17 cellular contexts compared by ENCODE assay signal in the genomic region with DNA sequence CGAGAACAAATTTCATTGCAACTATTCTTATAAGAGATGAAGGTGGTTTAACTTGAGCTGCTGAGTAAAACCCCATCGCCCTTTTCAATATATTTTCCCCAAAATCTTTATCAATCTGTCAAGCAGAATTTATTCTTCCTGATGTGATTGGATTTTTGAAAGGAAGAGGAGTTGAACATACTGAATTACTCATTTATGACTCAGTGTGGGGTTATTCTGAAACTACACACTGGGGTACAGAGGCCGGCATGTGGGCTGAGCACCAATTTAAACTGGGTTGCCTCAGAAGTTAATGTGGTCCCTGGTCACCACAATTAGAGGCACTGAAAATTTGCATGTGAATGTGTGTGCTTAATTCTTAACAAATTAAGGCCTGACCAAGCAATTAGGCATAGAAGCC.
DNase-seq lines count a peak whose midpoint lies in the region; ATAC-seq, FAIRE-seq and TF ChIP-seq lines count a peak whose summit lies in the region.
"Had no signal": no experiment of that assay in that cellular context is flagged by ENCODE, and none has a peak within 500 bp of the region (broad histone marks: within the 10 kb centered on the region; RNA-seq: fewer than 3 reads in every experiment).

No MANE protein-coding gene starts in this region.

- POLR2A ChIA-PET in activated CD4-positive, alpha-beta memory T cell treated with anti-CD3 and anti-CD28 coated beads for 36 hours (lab: Charles Lee): no interaction called here
- POLR2A ChIA-PET in activated CD4-positive, alpha-beta memory T cell treated with anti-CD3 and anti-CD28 coated beads, Interleukin-2, amount 10 ng/mL, durations not matched to agents 7 days and 5 days (lab: Charles Lee): interaction anchor here (0.7 kb wide), 1 partner anchor 31 kb away, joined by 3 read pairs; no protein-coding TSS in a partner anchor

- CTCF ChIA-PET in activated CD4-positive, alpha-beta memory T cell treated with anti-CD3 and anti-CD28 coated beads for 36 hours (lab: Charles Lee): interaction anchor here (0.6 kb wide), 1 partner anchor 1140 kb away, joined by 3 read pairs; no protein-coding TSS in a partner anchor
- CTCF ChIA-PET in activated CD4-positive, alpha-beta memory T cell treated with anti-CD3 and anti-CD28 coated beads, Interleukin-2, amount 10 ng/mL, durations not matched to agents 7 days and 5 days (lab: Charles Lee): no interaction called here

- H3K4me3 Mint-ChIP-seq in activated CD4-positive, alpha-beta memory T cell treated with anti-CD3 and anti-CD28 coated beads for 36 hours: no peak overlapping the region
- H3K4me3 Mint-ChIP-seq in activated CD4-positive, alpha-beta memory T cell treated with anti-CD3 and anti-CD28 coated beads, Interleukin-2, amount 10 ng/mL, durations not matched to agents 7 days and 5 days: no peak overlapping the region
- no peak overlapping the region for H3K4me3 Mint-ChIP-seq in stimulated activated effector memory CD8-positive, alpha-beta T cell treated with anti-CD3 and anti-CD28 coated beads, Interleukin-12 subunit alpha, Interleukin-12 subunit beta, amount 100 ng/mL, for 72 hours
- H3K4me3 Mint-ChIP-seq: activated naive CD4-positive, alpha-beta T cell treated with anti-CD3 and anti-CD28 coated beads, Interleukin-2, amount 50 U/mL, for 24 hours; neural progenitor cell had no signal

- intact Hi-C loops in activated CD4-positive, alpha-beta memory T cell treated with anti-CD3 and anti-CD28 coated beads for 36 hours (cut with micrococcal nuclease): no loop called here
- intact Hi-C loops in pancreas (cut with DNase I): no loop called here

- no peaks in the 10 kb centered on the region for H3K4me1 ChIP-seq in pancreas
- H3K4me1 ChIP-seq: Caco-2 had no signal

- no peak for TF ChIP-seq CTCF in pancreas (IDR thresholded peaks at IDR 0.05)

- H3K4me3 ChIP-seq in pancreas: no peak overlapping the region
- H3K4me3 ChIP-seq: neural progenitor cell, skin epidermis had no signal

- no peaks in the 10 kb centered on the region for H3K36me3 ChIP-seq in pancreas
- H3K36me3 ChIP-seq: neural progenitor cell had no signal

- peaks cover 8% of the 10 kb centered on the region for H3K27me3 Mint-ChIP-seq in activated CD4-positive, alpha-beta memory T cell treated with anti-CD3 and anti-CD28 coated beads for 36 hours
- no peaks in the 10 kb centered on the region for H3K27me3 Mint-ChIP-seq in activated CD4-positive, alpha-beta memory T cell treated with anti-CD3 and anti-CD28 coated beads, Interleukin-2, amount 10 ng/mL, durations not matched to agents 7 days and 5 days

- no peaks in the 10 kb centered on the region for H3K4me1 Mint-ChIP-seq in activated CD4-positive, alpha-beta memory T cell treated with anti-CD3 and anti-CD28 coated beads for 36 hours (ENCODE audit: low read depth)
- no peaks in the 10 kb centered on the region for H3K4me1 Mint-ChIP-seq in activated CD4-positive, alpha-beta memory T cell treated with anti-CD3 and anti-CD28 coated beads, Interleukin-2, amount 10 ng/mL, durations not matched to agents 7 days and 5 days
- no peaks in the 10 kb centered on the region for H3K4me1 Mint-ChIP-seq in stimulated activated effector memory CD8-positive, alpha-beta T cell treated with anti-CD3 and anti-CD28 coated beads, Interleukin-12 subunit alpha, Interleukin-12 subunit beta, amount 100 ng/mL, for 72 hours
- H3K4me1 Mint-ChIP-seq: activated naive CD4-positive, alpha-beta T cell treated with anti-CD3 and anti-CD28 coated beads, Interleukin-2, amount 50 U/mL, for 24 hours had no signal

- no peak for FAIRE-seq in pancreas (lab: Jason Lieb, UNC)

- H3K27ac Mint-ChIP-seq in activated CD4-positive, alpha-beta memory T cell treated with anti-CD3 and anti-CD28 coated beads for 36 hours: no peak overlapping the region
- no peak overlapping the region for H3K27ac Mint-ChIP-seq in activated CD4-positive, alpha-beta memory T cell treated with anti-CD3 and anti-CD28 coated beads, Interleukin-2, amount 10 ng/mL, durations not matched to agents 7 days and 5 days
- no peak overlapping the region for H3K27ac Mint-ChIP-seq in stimulated activated effector memory CD8-positive, alpha-beta T cell treated with anti-CD3 and anti-CD28 coated beads, Interleukin-12 subunit alpha, Interleukin-12 subunit beta, amount 100 ng/mL, for 72 hours
- H3K27ac Mint-ChIP-seq: activated naive CD4-positive, alpha-beta T cell treated with anti-CD3 and anti-CD28 coated beads, Interleukin-2, amount 50 U/mL, for 24 hours; neural progenitor cell had no signal

- H3K27ac ChIP-seq in pancreas: no peak overlapping the region
- H3K27ac ChIP-seq: neural progenitor cell, skin epidermis, VCaP had no signal

- H3K36me3 Mint-ChIP-seq in activated CD4-positive, alpha-beta memory T cell treated with anti-CD3 and anti-CD28 coated beads for 36 hours: no peaks in the 10 kb centered on the region
- no peaks in the 10 kb centered on the region for H3K36me3 Mint-ChIP-seq in activated CD4-positive, alpha-beta memory T cell treated with anti-CD3 and anti-CD28 coated beads, Interleukin-2, amount 10 ng/mL, durations not matched to agents 7 days and 5 days (ENCODE audit: low read depth)
- no peaks in the 10 kb centered on the region for H3K36me3 Mint-ChIP-seq in stimulated activated effector memory CD8-positive, alpha-beta T cell treated with anti-CD3 and anti-CD28 coated beads, Interleukin-12 subunit alpha, Interleukin-12 subunit beta, amount 100 ng/mL, for 72 hours
- H3K36me3 Mint-ChIP-seq: activated naive CD4-positive, alpha-beta T cell treated with anti-CD3 and anti-CD28 coated beads, Interleukin-2, amount 50 U/mL, for 24 hours; neural progenitor cell had no signal

- WGBS in pancreas, 2 donors: 89 to 97% methylated on average over 3 of the region's 3 CpGs

- ATAC-seq in stimulated activated effector memory CD8-positive, alpha-beta T cell treated with anti-CD3 and anti-CD28 coated beads, Interleukin-12 subunit alpha, Interleukin-12 subunit beta, amount 100 ng/mL, for 72 hours: peak; percentile 80
- ATAC-seq in pancreas (no peak), GM21423 (IDR thresholded peaks at IDR 0.05; ENCODE audit: unreplicated experiment) (no peak), HG02938 (IDR thresholded peaks at IDR 0.05; ENCODE audit: unreplicated experiment) (no peak)
- ATAC-seq: left ventricle myocardium superior had no signal

- H3K27me3 ChIP-seq in pancreas: no peaks in the 10 kb centered on the region
- H3K27me3 ChIP-seq: neural progenitor cell had no signal

- no peaks in the 10 kb centered on the region for H3K9me3 ChIP-seq in pancreas
- H3K9me3 ChIP-seq: Caco-2 had no signal

- DNase-seq in activated CD4-positive, alpha-beta memory T cell treated with anti-CD3 and anti-CD28 coated beads for 36 hours: peak; percentile 8
- no peak for DNase-seq in activated CD4-positive, alpha-beta memory T cell treated with anti-CD3 and anti-CD28 coated beads, Interleukin-2, amount 10 ng/mL, durations not matched to agents 7 days and 5 days
- DNase-seq in RPMI7951 (ENCODE audit: low read depth): peak; percentile 3
- DNase-seq in fibroblast of gingiva (ENCODE audit: low read depth): peak; percentile 39
- DNase-seq in stimulated activated effector memory CD8-positive, alpha-beta T cell treated with anti-CD3 and anti-CD28 coated beads, Interleukin-12 subunit alpha, Interleukin-12 subunit beta, amount 100 ng/mL, for 72 hours (ENCODE audit: low spot score in 2 of 2): no peak
- no peak for DNase-seq in pancreas
- DNase-seq: 8988T, Caco-2, H7, left ventricle myocardium superior, NCI-H2081 treated with DMSO at 0.1 percent for 48 hours had no signal

- no peaks in the 10 kb centered on the region for H3K9me3 Mint-ChIP-seq in activated CD4-positive, alpha-beta memory T cell treated with anti-CD3 and anti-CD28 coated beads for 36 hours
- H3K9me3 Mint-ChIP-seq in activated CD4-positive, alpha-beta memory T cell treated with anti-CD3 and anti-CD28 coated beads, Interleukin-2, amount 10 ng/mL, durations not matched to agents 7 days and 5 days: no peaks in the 10 kb centered on the region
- H3K9me3 Mint-ChIP-seq in stimulated activated effector memory CD8-positive, alpha-beta T cell treated with anti-CD3 and anti-CD28 coated beads, Interleukin-12 subunit alpha, Interleukin-12 subunit beta, amount 100 ng/mL, for 72 hours: no peaks in the 10 kb centered on the region
- H3K9me3 Mint-ChIP-seq: activated naive CD4-positive, alpha-beta T cell treated with anti-CD3 and anti-CD28 coated beads, Interleukin-2, amount 50 U/mL, for 24 hours; neural progenitor cell had no signal

Comparison
In these comparisons a context has a peak if more than half of its experiments do, and no peak if none do; other contexts are left out.
1. DNase-seq: peak in activated CD4-positive, alpha-beta memory T cell treated with anti-CD3 and anti-CD28 coated beads for 36 hours (single experiment), RPMI7951 (single experiment) and fibroblast of gingiva (single experiment); none in activated CD4-positive, alpha-beta memory T cell treated with anti-CD3 and anti-CD28 coated beads, Interleukin-2, amount 10 ng/mL, durations not matched to agents 7 days and 5 days (single experiment), stimulated activated effector memory CD8-positive, alpha-beta T cell treated with anti-CD3 and anti-CD28 coated beads, Interleukin-12 subunit alpha, Interleukin-12 subunit beta, amount 100 ng/mL, for 72 hours (0 of 2) and pancreas (0 of 6).